In the genomic region with DNA sequence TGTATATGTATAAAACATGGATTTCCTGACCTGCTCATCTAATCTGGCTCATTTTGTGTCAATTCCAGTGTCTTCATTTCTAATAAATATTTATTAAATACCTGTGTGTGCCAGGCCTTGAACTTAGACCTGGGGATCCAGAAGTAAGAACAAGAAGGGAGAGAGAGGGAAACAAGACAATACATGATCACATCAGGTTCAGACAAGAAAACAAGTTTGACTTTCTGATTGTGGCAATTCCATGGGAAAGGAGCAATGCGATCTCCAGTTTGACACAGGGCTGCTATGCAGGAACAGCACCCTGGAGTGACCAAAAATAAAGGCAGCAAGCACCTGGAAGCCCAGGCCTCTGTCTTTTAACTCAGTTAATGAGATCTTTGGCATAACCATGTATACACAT, we compare ENCODE assay signal across 28 cellular contexts.
"Had no signal": no experiment of that assay in that cellular context is flagged by ENCODE, and none has a peak within 500 bp of the region (broad histone marks: within the 10 kb centered on the region; RNA-seq: fewer than 3 reads in every experiment).

No MANE protein-coding gene starts in this region.

- H3K79me2 ChIP-seq: parathyroid adenoma had no signal

- H3K9me3 Mint-ChIP-seq: naive thymus-derived CD8-positive, alpha-beta T cell; natural killer cell treated with Interleukin-12 subunit alpha and Interleukin-12 subunit beta and Interleukin-15 and Interleukin-18, amount 100 ng/mL, for 72 hours; stimulated activated effector memory CD8-positive, alpha-beta T cell treated with anti-CD3 and anti-CD28 coated beads, Interleukin-12 subunit alpha, Interleukin-12 subunit beta, amount 100 ng/mL, for 72 hours; stimulated activated naive B cell treated with anti-CD40 and anti-IgM and Interleukin-4, amounts not matched to agents 10 μg/mL and 1 μg/mL and 100 μg/mL, for 72 hours; stimulated activated naive CD8-positive, alpha-beta T cell treated with anti-CD3 and anti-CD28 coated beads, Interleukin-15, Interleukin-2, amounts not matched to agents 100 ng/mL and 50 ng/mL, for 24 hours had no signal

- H3K36me3 Mint-ChIP-seq: naive thymus-derived CD8-positive, alpha-beta T cell; natural killer cell treated with Interleukin-12 subunit alpha and Interleukin-12 subunit beta and Interleukin-15 and Interleukin-18, amount 100 ng/mL, for 72 hours; neural progenitor cell; stimulated activated effector memory CD8-positive, alpha-beta T cell treated with anti-CD3 and anti-CD28 coated beads, Interleukin-12 subunit alpha, Interleukin-12 subunit beta, amount 100 ng/mL, for 72 hours; stimulated activated naive B cell treated with anti-CD40 and anti-IgM and Interleukin-4, amounts not matched to agents 10 μg/mL and 1 μg/mL and 100 μg/mL, for 72 hours had no signal

- H3K9me3 ChIP-seq: ovary, psoas muscle, right lobe of liver, sigmoid colon, stomach, thoracic aorta, thyroid gland, tibial nerve, upper lobe of left lung had no signal

- H3K4me1 ChIP-seq: neural progenitor cell, parathyroid adenoma, psoas muscle, stomach, thyroid gland, upper lobe of left lung had no signal

- H3K4me2 ChIP-seq: neural progenitor cell had no signal

- FAIRE-seq: small intestine, urothelium cell line had no signal

- ATAC-seq: naive thymus-derived CD8-positive, alpha-beta T cell; natural killer cell treated with Interleukin-12 subunit alpha and Interleukin-12 subunit beta and Interleukin-15 and Interleukin-18, amount 100 ng/mL, for 72 hours; psoas muscle; right cardiac atrium; right lobe of liver; stimulated activated effector memory CD8-positive, alpha-beta T cell treated with anti-CD3 and anti-CD28 coated beads, Interleukin-12 subunit alpha, Interleukin-12 subunit beta, amount 100 ng/mL, for 72 hours; stimulated activated naive B cell treated with anti-CD40 and anti-IgM and Interleukin-4, amounts not matched to agents 10 μg/mL and 1 μg/mL and 100 μg/mL, for 72 hours had no signal

- DNase-seq: naive thymus-derived CD8-positive, alpha-beta T cell; occipital lobe; ovary; posterior cingulate gyrus; psoas muscle; right cardiac atrium; right lobe of liver; sigmoid colon; small intestine; stimulated activated CD4-positive, alpha-beta T cell treated with anti-CD3 and anti-CD28 coated beads, Interleukin-15, amount 100 ng/mL, for 24 hours; stimulated activated CD4-positive, alpha-beta T cell treated with anti-CD3 and anti-CD28 coated beads, Interleukin-2, amount 100 ng/mL, for 24 hours; stimulated activated CD4-positive, alpha-beta T cell treated with anti-CD3 and anti-CD28 coated beads, Interleukin-2, amount 100 ng/mL, for 48 hours; stimulated activated CD4-positive, alpha-beta T cell treated with anti-CD3 and anti-CD28 coated beads, Interleukin-4, amount 100 ng/mL, for 24 hours; stimulated activated naive B cell treated with anti-CD40 and anti-IgM and Interleukin-4, amounts not matched to agents 10 μg/mL and 1 μg/mL and 100 μg/mL, for 72 hours; stimulated activated naive CD4-positive, alpha-beta T cell treated with Interleukin-2 at 50 U/mL for 16 hours; stomach; thyroid gland; trophoblast cell; upper lobe of left lung had no signal

- H3K27me3 ChIP-seq: neural progenitor cell, ovary, right lobe of liver, sigmoid colon, stomach, thyroid gland, tibial nerve, upper lobe of left lung had no signal

- H3K27ac Mint-ChIP-seq: naive thymus-derived CD8-positive, alpha-beta T cell; natural killer cell treated with Interleukin-12 subunit alpha and Interleukin-12 subunit beta and Interleukin-15 and Interleukin-18, amount 100 ng/mL, for 72 hours; neural progenitor cell; progenitor cell of endocrine pancreas; stimulated activated effector memory CD8-positive, alpha-beta T cell treated with anti-CD3 and anti-CD28 coated beads, Interleukin-12 subunit alpha, Interleukin-12 subunit beta, amount 100 ng/mL, for 72 hours; stimulated activated naive B cell treated with anti-CD40 and anti-IgM and Interleukin-4, amounts not matched to agents 10 μg/mL and 1 μg/mL and 100 μg/mL, for 72 hours; stimulated activated naive CD8-positive, alpha-beta T cell treated with anti-CD3 and anti-CD28 coated beads, Interleukin-15, Interleukin-2, amounts not matched to agents 100 ng/mL and 50 ng/mL, for 24 hours had no signal

- H3K27me3 Mint-ChIP-seq: progenitor cell of endocrine pancreas had no signal

- H2AFZ ChIP-seq: neural progenitor cell, parathyroid adenoma had no signal

- H3K4me1 Mint-ChIP-seq: stimulated activated effector memory CD8-positive, alpha-beta T cell treated with anti-CD3 and anti-CD28 coated beads, Interleukin-12 subunit alpha, Interleukin-12 subunit beta, amount 100 ng/mL, for 72 hours had no signal

- H3K4me3 ChIP-seq: neural progenitor cell, ovary, psoas muscle, right lobe of liver, sigmoid colon, stomach, thoracic aorta, thyroid gland, tibial nerve, upper lobe of left lung had no signal

- H3K9ac ChIP-seq: neural progenitor cell, parathyroid adenoma had no signal

- H3K36me3 ChIP-seq: neural progenitor cell, ovary, right lobe of liver, sigmoid colon, stomach, thoracic aorta, thyroid gland, tibial nerve, upper lobe of left lung had no signal

- H3K4me3 Mint-ChIP-seq: naive thymus-derived CD8-positive, alpha-beta T cell; natural killer cell treated with Interleukin-12 subunit alpha and Interleukin-12 subunit beta and Interleukin-15 and Interleukin-18, amount 100 ng/mL, for 72 hours; neural progenitor cell; stimulated activated effector memory CD8-positive, alpha-beta T cell treated with anti-CD3 and anti-CD28 coated beads, Interleukin-12 subunit alpha, Interleukin-12 subunit beta, amount 100 ng/mL, for 72 hours; stimulated activated naive B cell treated with anti-CD40 and anti-IgM and Interleukin-4, amounts not matched to agents 10 μg/mL and 1 μg/mL and 100 μg/mL, for 72 hours; stimulated activated naive CD8-positive, alpha-beta T cell treated with anti-CD3 and anti-CD28 coated beads, Interleukin-15, Interleukin-2, amounts not matched to agents 100 ng/mL and 50 ng/mL, for 24 hours had no signal

- H3K27ac ChIP-seq: neural progenitor cell, ovary, parathyroid adenoma, psoas muscle, right lobe of liver, sigmoid colon, stomach, thoracic aorta, thyroid gland, tibial nerve, upper lobe of left lung had no signal
